In the genomic region with DNA sequence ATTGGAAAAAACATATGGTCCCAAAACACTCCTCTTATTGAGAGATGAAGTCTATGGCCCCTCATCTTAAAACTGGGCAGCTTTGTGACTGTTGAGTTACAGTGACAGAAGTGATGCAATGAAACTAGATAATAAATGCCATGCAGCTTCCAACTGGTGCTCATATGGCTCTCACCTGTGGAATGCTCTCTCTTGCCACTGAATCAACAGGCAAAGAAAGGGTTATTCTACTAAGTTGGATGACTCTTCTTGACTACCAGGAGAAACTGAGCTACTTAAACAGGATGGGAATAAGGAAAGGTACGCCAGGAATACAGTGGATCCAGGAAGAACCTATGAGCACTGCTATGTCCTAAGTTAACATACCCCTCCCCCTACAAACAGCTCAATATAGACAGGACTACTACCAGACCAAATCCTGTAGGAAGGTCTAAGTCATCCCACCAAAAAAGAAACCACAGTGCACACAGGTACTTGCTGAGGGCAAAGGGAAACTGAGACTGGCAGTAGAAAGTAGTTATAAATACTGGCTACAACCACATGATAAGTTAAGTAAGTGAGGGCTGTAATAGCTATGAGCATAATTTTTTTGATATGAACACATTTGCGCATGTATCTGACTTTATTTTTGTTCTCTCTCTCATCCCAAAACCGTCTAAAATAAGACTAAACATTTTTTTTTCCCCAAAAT, we compare ENCODE assay signal across 18 cellular contexts.
"Had no signal": no experiment of that assay in that cellular context is flagged by ENCODE, and none has a peak within 500 bp of the region (broad histone marks: within the 10 kb centered on the region; RNA-seq: fewer than 3 reads in every experiment).

No MANE protein-coding gene starts in this region.

- DNase-seq: activated CD4-positive, alpha-beta memory T cell treated with anti-CD3 and anti-CD28 coated beads, Interleukin-2, amount 10 ng/mL, durations not matched to agents 7 days and 5 days; activated CD4-positive, alpha-beta T cell treated with anti-CD3 and anti-CD28 coated beads for 36 hours; activated effector memory CD4-positive, alpha-beta T cell treated with anti-CD3 and anti-CD28 coated beads, Interleukin-2, amount 50 U/mL, for 16 hours; activated naive CD8-positive, alpha-beta T cell treated with anti-CD3 and anti-CD28 coated beads for 36 hours; activated T-cell treated with anti-CD3 and anti-CD28 coated beads, Interleukin-2, amount 50 U/mL, for 4 hours; amygdala; body of pancreas; central memory CD4-positive, alpha-beta T cell; colonic mucosa; naive B cell; right lobe of liver; stimulated activated naive CD8-positive, alpha-beta T cell treated with anti-CD3 and anti-CD28 coated beads, Interleukin-15, Interleukin-2, amounts not matched to agents 100 U/mL and 50 U/mL, for 24 hours; transverse colon had no signal

- H3K27ac Mint-ChIP-seq: activated CD4-positive, alpha-beta memory T cell treated with anti-CD3 and anti-CD28 coated beads, Interleukin-2, amount 10 ng/mL, durations not matched to agents 7 days and 5 days; activated CD4-positive, alpha-beta T cell treated with anti-CD3 and anti-CD28 coated beads for 36 hours; activated naive CD8-positive, alpha-beta T cell treated with anti-CD3 and anti-CD28 coated beads for 36 hours; neural progenitor cell had no signal

- FAIRE-seq: keratinocyte had no signal

- H3K4me1 Mint-ChIP-seq: activated CD4-positive, alpha-beta memory T cell treated with anti-CD3 and anti-CD28 coated beads, Interleukin-2, amount 10 ng/mL, durations not matched to agents 7 days and 5 days; activated CD4-positive, alpha-beta T cell treated with anti-CD3 and anti-CD28 coated beads for 36 hours; neural progenitor cell had no signal

- H3K36me3 ChIP-seq: colonic mucosa, neural progenitor cell, right lobe of liver, transverse colon, vagina had no signal

- H2AFZ ChIP-seq: hepatocyte, neural progenitor cell had no signal

- H3K4me2 ChIP-seq: hepatocyte, neural progenitor cell had no signal

- H3K27me3 ChIP-seq: body of pancreas, colonic mucosa, hepatocyte, neural progenitor cell, right lobe of liver, transverse colon, vagina had no signal

- H3K4me3 ChIP-seq: body of pancreas, colonic mucosa, hepatocyte, neural progenitor cell, right lobe of liver, transverse colon, vagina had no signal

- H3K9me3 Mint-ChIP-seq: activated CD4-positive, alpha-beta memory T cell treated with anti-CD3 and anti-CD28 coated beads, Interleukin-2, amount 10 ng/mL, durations not matched to agents 7 days and 5 days had no signal

- H3K4me1 ChIP-seq: body of pancreas, colonic mucosa, neural progenitor cell, right lobe of liver, transverse colon, vagina had no signal

- H3K27me3 Mint-ChIP-seq: activated CD4-positive, alpha-beta memory T cell treated with anti-CD3 and anti-CD28 coated beads, Interleukin-2, amount 10 ng/mL, durations not matched to agents 7 days and 5 days; activated naive CD8-positive, alpha-beta T cell treated with anti-CD3 and anti-CD28 coated beads for 36 hours; naive B cell had no signal

- H3K79me2 ChIP-seq: hepatocyte had no signal

- H3K27ac ChIP-seq: body of pancreas, colonic mucosa, hepatocyte, neural progenitor cell, right lobe of liver, transverse colon, vagina had no signal

- ATAC-seq: activated CD4-positive, alpha-beta T cell treated with anti-CD3 and anti-CD28 coated beads for 36 hours; activated T-cell treated with anti-CD3 and anti-CD28 coated beads, Interleukin-2, amount 50 U/mL, for 4 hours; body of pancreas; left lobe of liver; right lobe of liver; stimulated activated naive CD8-positive, alpha-beta T cell treated with anti-CD3 and anti-CD28 coated beads, Interleukin-15, Interleukin-2, amounts not matched to agents 100 U/mL and 50 U/mL, for 24 hours had no signal

- H3K4me3 Mint-ChIP-seq: activated CD4-positive, alpha-beta memory T cell treated with anti-CD3 and anti-CD28 coated beads, Interleukin-2, amount 10 ng/mL, durations not matched to agents 7 days and 5 days; activated CD4-positive, alpha-beta T cell treated with anti-CD3 and anti-CD28 coated beads for 36 hours; activated naive CD8-positive, alpha-beta T cell treated with anti-CD3 and anti-CD28 coated beads for 36 hours; activated T-cell treated with anti-CD3 and anti-CD28 coated beads, Interleukin-2, amount 50 U/mL, for 4 hours; neural progenitor cell had no signal

- H3K9me3 ChIP-seq: body of pancreas, colonic mucosa, right lobe of liver, vagina had no signal

- H3K9ac ChIP-seq: neural progenitor cell had no signal
